Comparison of ENCODE assay signal across 9 cellular contexts in genomic region chr6:13486679-13487121, GRCh38. TPM values are rescaled to one million over a fixed set of nuclear protein-coding genes. Genes with fewer than 3 reads are reported as not detected.
DNase-seq lines count a peak whose midpoint lies in the region; ATAC-seq, FAIRE-seq and TF ChIP-seq lines count a peak whose summit lies in the region.
"Had no signal": no experiment of that assay in that cellular context is flagged by ENCODE, and none has a peak within 500 bp of the region (broad histone marks: within the 10 kb centered on the region; RNA-seq: fewer than 3 reads in every experiment).

No MANE protein-coding gene starts in this region.

- H3K4me1 ChIP-seq in BLaER1 treated with 17β-estradiol and CSF1 and Interleukin-3, amounts not matched to agents 10 nM and 100 nM, result peaks cover 26 to 43% (median 33%) of the 10 kb centered on the region in 10 experiments
- peaks cover 5% of the 10 kb centered on the region for H3K4me1 ChIP-seq in testis

- ATAC-seq in HG03354 (IDR thresholded peaks at IDR 0.05; ENCODE audit: poor library complexity, severe bottlenecking, unreplicated experiment), result peak; percentile 45
- ATAC-seq in activated T-helper 17 cell treated with anti-CD3 and anti-CD28 coated beads, Interleukin-2, amount 50 U/mL, for 72 hours (replicated peaks), result peak; percentile 39

- H2AFZ ChIP-seq in neural cell (ENCODE audit: low read depth, low read length), result peak overlapping the region; percentile 51

- H3K9me3 ChIP-seq in BLaER1 treated with 17β-estradiol and CSF1 and Interleukin-3, amounts not matched to agents 10 nM and 100 nM (replicated peaks in 1 of 11), result no peaks in the 10 kb centered on the region
- H3K9me3 ChIP-seq in neural cell (ENCODE audit: low read length), result no peaks in the 10 kb centered on the region
- no peaks in the 10 kb centered on the region for H3K9me3 ChIP-seq in testis

- peak overlapping the region; percentile 89 for H3K4me3 Mint-ChIP-seq in activated T-helper 17 cell treated with anti-CD3 and anti-CD28 coated beads, Interleukin-2, amount 50 U/mL, for 72 hours

- TF ChIP-seq RAD21 in neural cell (conservative IDR thresholded peaks at IDR 0.05), result no peak

- WGBS in testis, 2 donors, result 0% methylated on average over 39 of the region's 39 CpGs; no CpG with 5 or more reads in 1 of the 2 donors

- peak overlapping the region; percentile 93 to 99 (median 97) for H3K4me2 ChIP-seq in BLaER1 treated with 17β-estradiol and CSF1 and Interleukin-3, amounts not matched to agents 10 nM and 100 nM
- peak overlapping the region; percentile 35 for H3K4me2 ChIP-seq in neural cell (ENCODE audit: low read length)

- H3K4me3 ChIP-seq in BLaER1 treated with 17β-estradiol and CSF1 and Interleukin-3, amounts not matched to agents 10 nM and 100 nM, result peak overlapping the region; percentile 71 to 88 (median 84)
- H3K4me3 ChIP-seq in fibroblast of the aortic adventitia (ENCODE audit: low read depth, low read length), result peak overlapping the region; percentile 76
- peak overlapping the region; percentile 93 for H3K4me3 ChIP-seq in neural cell (ENCODE audit: low read length)
- H3K4me3 ChIP-seq in testis, result peak overlapping the region; percentile 59 to 75

- no peak for TF ChIP-seq POLR2A in testis (IDR thresholded peaks at IDR 0.05)

- peak overlapping the region; percentile 51 for H3K27ac Mint-ChIP-seq in activated T-helper 17 cell treated with anti-CD3 and anti-CD28 coated beads, Interleukin-2, amount 50 U/mL, for 72 hours

- no peaks in the 10 kb centered on the region for H3K9me2 ChIP-seq in neural cell (ENCODE audit: insufficient read depth, low read length)

- H3F3A ChIP-seq in neural cell (ENCODE audit: insufficient read depth, low read length, poor library complexity, severe bottlenecking), result no peaks in the 10 kb centered on the region

- peaks cover 12% of the 10 kb centered on the region for H3K27me3 Mint-ChIP-seq in activated T-helper 17 cell treated with anti-CD3 and anti-CD28 coated beads, Interleukin-2, amount 50 U/mL, for 72 hours

- no peak for TF ChIP-seq EP300 in neural cell (conservative IDR thresholded peaks at IDR 0.05; ENCODE audit: poor library complexity, severe bottlenecking)

- H3K79me2 ChIP-seq in neural cell (replicated peaks; ENCODE audit: insufficient read depth, low read length), result peaks cover 18% of the 10 kb centered on the region

- peaks cover 0 to 17% (median 0%) of the 10 kb centered on the region in 11 experiments; a peak in 7 of 22 replicates for H4K20me1 ChIP-seq in BLaER1 treated with 17β-estradiol and CSF1 and Interleukin-3, amounts not matched to agents 10 nM and 100 nM
- no peaks in the 10 kb centered on the region for H4K20me1 ChIP-seq in neural cell (ENCODE audit: insufficient read depth)

- H3K36me3 Mint-ChIP-seq in activated T-helper 17 cell treated with anti-CD3 and anti-CD28 coated beads, Interleukin-2, amount 50 U/mL, for 72 hours (ENCODE audit: low read depth), result no peaks in the 10 kb centered on the region

- H3K27me3 ChIP-seq in BLaER1 treated with 17β-estradiol and CSF1 and Interleukin-3, amounts not matched to agents 10 nM and 100 nM, result peaks cover 0 to 4% (median 0%) of the 10 kb centered on the region in 11 experiments; a peak in 1 of 22 replicates
- no peaks in the 10 kb centered on the region for H3K27me3 ChIP-seq in neural cell (ENCODE audit: insufficient read depth, low read depth, low read length)
- no peaks in the 10 kb centered on the region for H3K27me3 ChIP-seq in testis

- DNase-seq in GM19239 (ENCODE audit: insufficient read length, low spot score) (peak; percentile 56), OCI-M1 (lab: John Stamatoyannopoulos, UW) (peak; percentile 79), fibroblast of the aortic adventitia (ENCODE audit: low read depth) (peak; percentile 53), testis (peak; percentile 59)

- FAIRE-seq in GM19239 (lab: Jason Lieb, UNC), result no peak
- FAIRE-seq: TTC549 had no signal

- intact Hi-C loops in testis (cut with DNase I; ENCODE audit: low total_unique reads), result no loop called here

- H3K9me3 Mint-ChIP-seq in activated T-helper 17 cell treated with anti-CD3 and anti-CD28 coated beads, Interleukin-2, amount 50 U/mL, for 72 hours, result no peaks in the 10 kb centered on the region

- TF ChIP-seq CTCF in fibroblast of the aortic adventitia (IDR thresholded peaks at IDR 0.05; ENCODE audit: insufficient read depth, low read length) (no peak), neural cell (IDR thresholded peaks at IDR 0.05; ENCODE audit: poor library complexity, severe bottlenecking) (no peak), testis (IDR thresholded peaks at IDR 0.05) (no peak)

- peaks cover 21% of the 10 kb centered on the region for H3K4me1 Mint-ChIP-seq in activated T-helper 17 cell treated with anti-CD3 and anti-CD28 coated beads, Interleukin-2, amount 50 U/mL, for 72 hours

- H3K36me3 ChIP-seq in BLaER1 treated with 17β-estradiol and CSF1 and Interleukin-3, amounts not matched to agents 10 nM and 100 nM, result 0 out of 22 replicates have a peak, but pooled peaks cover 0 to 4% (median 0%) of the 10 kb centered on the region in 11 experiments
- no peaks in the 10 kb centered on the region for H3K36me3 ChIP-seq in neural cell (ENCODE audit: insufficient read depth, low read length)
- H3K36me3 ChIP-seq in testis (ENCODE audit: low read depth, missing control alignments), result no peaks in the 10 kb centered on the region

- peak overlapping the region; percentile 77 to 90 (median 83) for H3K9ac ChIP-seq in BLaER1 treated with 17β-estradiol and CSF1 and Interleukin-3, amounts not matched to agents 10 nM and 100 nM
- H3K9ac ChIP-seq in neural cell (ENCODE audit: low read length), result peak overlapping the region; percentile 72

- peak overlapping the region; percentile 24 to 90 (median 77); a peak in 21 of 22 replicates for H3K27ac ChIP-seq in BLaER1 treated with 17β-estradiol and CSF1 and Interleukin-3, amounts not matched to agents 10 nM and 100 nM
- peak overlapping the region; percentile 51 for H3K27ac ChIP-seq in neural cell (ENCODE audit: low read length)
- H3K27ac ChIP-seq in testis, result peak overlapping the region; percentile 32 to 88

TF ChIP-seq in neural cell, 6 proteins besides CTCF, POLR2A, EP300 and RAD21:
- TF ChIP-seq, protein P1, sequence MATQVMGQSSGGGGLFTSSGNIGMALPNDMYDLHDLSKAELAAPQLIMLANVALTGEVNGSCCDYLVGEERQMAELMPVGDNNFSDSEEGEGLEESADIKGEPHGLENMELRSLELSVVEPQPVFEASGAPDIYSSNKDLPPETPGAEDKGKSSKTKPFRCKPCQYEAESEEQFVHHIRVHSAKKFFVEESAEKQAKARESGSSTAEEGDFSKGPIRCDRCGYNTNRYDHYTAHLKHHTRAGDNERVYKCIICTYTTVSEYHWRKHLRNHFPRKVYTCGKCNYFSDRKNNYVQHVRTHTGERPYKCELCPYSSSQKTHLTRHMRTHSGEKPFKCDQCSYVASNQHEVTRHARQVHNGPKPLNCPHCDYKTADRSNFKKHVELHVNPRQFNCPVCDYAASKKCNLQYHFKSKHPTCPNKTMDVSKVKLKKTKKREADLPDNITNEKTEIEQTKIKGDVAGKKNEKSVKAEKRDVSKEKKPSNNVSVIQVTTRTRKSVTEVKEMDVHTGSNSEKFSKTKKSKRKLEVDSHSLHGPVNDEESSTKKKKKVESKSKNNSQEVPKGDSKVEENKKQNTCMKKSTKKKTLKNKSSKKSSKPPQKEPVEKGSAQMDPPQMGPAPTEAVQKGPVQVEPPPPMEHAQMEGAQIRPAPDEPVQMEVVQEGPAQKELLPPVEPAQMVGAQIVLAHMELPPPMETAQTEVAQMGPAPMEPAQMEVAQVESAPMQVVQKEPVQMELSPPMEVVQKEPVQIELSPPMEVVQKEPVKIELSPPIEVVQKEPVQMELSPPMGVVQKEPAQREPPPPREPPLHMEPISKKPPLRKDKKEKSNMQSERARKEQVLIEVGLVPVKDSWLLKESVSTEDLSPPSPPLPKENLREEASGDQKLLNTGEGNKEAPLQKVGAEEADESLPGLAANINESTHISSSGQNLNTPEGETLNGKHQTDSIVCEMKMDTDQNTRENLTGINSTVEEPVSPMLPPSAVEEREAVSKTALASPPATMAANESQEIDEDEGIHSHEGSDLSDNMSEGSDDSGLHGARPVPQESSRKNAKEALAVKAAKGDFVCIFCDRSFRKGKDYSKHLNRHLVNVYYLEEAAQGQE (IDR thresholded peaks at IDR 0.05; ENCODE audit: borderline replicate concordance), result no peak
- TF ChIP-seq TAF1 (IDR thresholded peaks at IDR 0.05; ENCODE audit: low read depth), result peak; percentile 57
- peak; percentile 84 for TF ChIP-seq MXI1 (conservative IDR thresholded peaks at IDR 0.05; ENCODE audit: poor library complexity, severe bottlenecking)
- no peak for TF ChIP-seq POLR2AphosphoS5 (IDR thresholded peaks at IDR 0.05)

RNA-seq across cellular contexts. Expression of gene GFOD1, which starts 0.7 kb away (rescaled TPM):
- 1 to 10 TPM; 1.1 to 2.1 TPM for total RNA-seq in activated T-helper 17 cell treated with anti-CD3 and anti-CD28 coated beads, Interleukin-2, amount 50 U/mL, for 72 hours
- total RNA-seq in fibroblast of the aortic adventitia (ENCODE audit: low replicate concordance) (2.6 and 3.0 TPM in 2 replicates), testis (1 to 10 TPM; 5.0 to 5.4 TPM)
- polyA plus RNA-seq in neural cell (7.0 and 8.2 TPM in 2 replicates), testis (ENCODE audit: insufficient read depth, low read depth, low replicate concordance) (2.5 TPM)
- 23.1 and 25.0 TPM in 2 replicates for polyA minus RNA-seq in neural cell

Comparison
In these comparisons a context has a peak if more than half of its experiments do, and no peak if none do; other contexts are left out.
1. Peak in every context shown above with its lines: DNase-seq, ATAC-seq, H3K4me3 ChIP-seq and H3K27ac ChIP-seq.